12 cellular contexts compared by ENCODE assay signal in genomic region chr2:24886640-24887324, GRCh38. TPM values are rescaled to one million over a fixed set of nuclear protein-coding genes. Genes with fewer than 3 reads are reported as not detected.
DNase-seq lines count a peak whose midpoint lies in the region; ATAC-seq and TF ChIP-seq lines count a peak whose summit lies in the region.
"Had no signal": no experiment of that assay in that cellular context is flagged by ENCODE, and none has a peak within 500 bp of the region (broad histone marks: within the 10 kb centered on the region; RNA-seq: fewer than 3 reads in every experiment).

No MANE protein-coding gene starts in this region.

- TF ChIP-seq CTCF in CD14-positive monocyte (IDR thresholded peaks at IDR 0.05): no peak
- no peak for TF ChIP-seq CTCF in MM.1S (IDR thresholded peaks at IDR 0.05; ENCODE audit: low read length)

- peaks cover 11% of the 10 kb centered on the region for H3F3A ChIP-seq in MM.1S (ENCODE audit: insufficient read depth, low read length)

- POLR2A ChIA-PET in naive thymus-derived CD4-positive, alpha-beta T cell (lab: Charles Lee): no interaction called here

- H3K27ac Mint-ChIP-seq in CD14-positive monocyte: peak overlapping the region; percentile 59 to 93 (median 82)
- no peak overlapping the region for H3K27ac Mint-ChIP-seq in naive thymus-derived CD4-positive, alpha-beta T cell
- H3K27ac Mint-ChIP-seq: immature natural killer cell had no signal

- no peak overlapping the region for H3K4me3 ChIP-seq in naive thymus-derived CD4-positive, alpha-beta T cell (ENCODE audit: low read length)
- H3K4me3 ChIP-seq in MM.1S (ENCODE audit: low read length): no peak overlapping the region
- H3K4me3 ChIP-seq in Karpas-422 (ENCODE audit: low read length): no peak overlapping the region

- peak; percentile 46 for ATAC-seq in HG03460 (IDR thresholded peaks at IDR 0.05; ENCODE audit: unreplicated experiment)
- ATAC-seq in naive thymus-derived CD4-positive, alpha-beta T cell: peak; percentile 73
- no peak for ATAC-seq in HG03520 (IDR thresholded peaks at IDR 0.05; ENCODE audit: unreplicated experiment)

- H2AFZ ChIP-seq in MM.1S (ENCODE audit: low read length) (no peak overlapping the region), Karpas-422 (ENCODE audit: low read length) (no peak overlapping the region)

- H3K4me3 Mint-ChIP-seq in CD14-positive monocyte: peak overlapping the region; percentile 83 to 93
- no peak overlapping the region for H3K4me3 Mint-ChIP-seq in naive thymus-derived CD4-positive, alpha-beta T cell
- H3K4me3 Mint-ChIP-seq: immature natural killer cell had no signal

- no peaks in the 10 kb centered on the region for H4K20me1 ChIP-seq in MM.1S (ENCODE audit: insufficient read depth, low read length)
- H4K20me1 ChIP-seq in Karpas-422 (ENCODE audit: insufficient read depth, low read depth, low read length): no peaks in the 10 kb centered on the region

- no peaks in the 10 kb centered on the region for H3K9me3 ChIP-seq in naive thymus-derived CD4-positive, alpha-beta T cell (ENCODE audit: control insufficient read depth in 2 of 3, low read length in 3 of 3)
- H3K9me3 ChIP-seq in MM.1S (replicated peaks; ENCODE audit: insufficient read depth, low read length): no peaks in the 10 kb centered on the region
- no peaks in the 10 kb centered on the region for H3K9me3 ChIP-seq in Karpas-422 (ENCODE audit: low read length)
- H3K9me3 ChIP-seq: Caco-2 had no signal

- H3K4me1 Mint-ChIP-seq in CD14-positive monocyte: peaks cover 46% of the 10 kb centered on the region
- H3K4me1 Mint-ChIP-seq in naive thymus-derived CD4-positive, alpha-beta T cell: peaks cover 4 to 15% (median 10%) of the 10 kb centered on the region in 7 donors
- H3K4me1 Mint-ChIP-seq: immature natural killer cell had no signal

- H3K9me2 ChIP-seq in MM.1S (replicated peaks; ENCODE audit: insufficient read depth, low read length): no peaks in the 10 kb centered on the region
- H3K9me2 ChIP-seq in Karpas-422 (replicated peaks; ENCODE audit: insufficient read depth, low read length): no peaks in the 10 kb centered on the region

- CTCF ChIA-PET in naive thymus-derived CD4-positive, alpha-beta T cell (lab: Charles Lee): interaction anchor here (0.6 kb wide), 1 partner anchor 476 kb away, joined by 4 read pairs; no protein-coding TSS in a partner anchor

- peaks cover 3 to 19% of the 10 kb centered on the region in 2 donors for H3K36me3 Mint-ChIP-seq in CD14-positive monocyte
- H3K36me3 Mint-ChIP-seq in naive thymus-derived CD4-positive, alpha-beta T cell: peaks cover 0 to 16% (median 10%) of the 10 kb centered on the region in 5 donors
- H3K36me3 Mint-ChIP-seq: immature natural killer cell had no signal

- DNase-seq in CD14-positive monocyte (ENCODE audit: low spot score) (peak; percentile 85), caudate nucleus (lab: John Stamatoyannopoulos, UW) (peak in 5 of 61 donors; percentile 10 to 33 (median 26)), MM.1S (no peak), Karpas-422 (no peak), NCI-H1694 (lab: John Stamatoyannopoulos, UW) (no peak)
- DNase-seq in naive thymus-derived CD4-positive, alpha-beta T cell: no peak
- DNase-seq: activated CD8-positive, alpha-beta memory T cell treated with anti-CD3 and anti-CD28 coated beads, Interleukin-2, amount 50 U/mL, for 48 hours; Caco-2; immature natural killer cell; stimulated activated naive CD4-positive, alpha-beta T cell treated with Interleukin-2 at 50 U/mL for 16 hours had no signal

- H3K9ac ChIP-seq in MM.1S (ENCODE audit: low read length) (no peak overlapping the region), Karpas-422 (ENCODE audit: low read length) (no peak overlapping the region)

- no peaks in the 10 kb centered on the region for H3K27me3 ChIP-seq in naive thymus-derived CD4-positive, alpha-beta T cell (ENCODE audit: control insufficient read depth in 2 of 2, insufficient read depth in 2 of 2, low read length in 2 of 2)
- H3K27me3 ChIP-seq in MM.1S (replicated peaks; ENCODE audit: insufficient read depth, low read length) (no peaks in the 10 kb centered on the region), Karpas-422 (ENCODE audit: low read length) (no peaks in the 10 kb centered on the region)

- H3K27ac ChIP-seq in caudate nucleus (ENCODE audit: low read depth, low read length): peak overlapping the region; percentile 36
- no peak overlapping the region for H3K27ac ChIP-seq in naive thymus-derived CD4-positive, alpha-beta T cell (ENCODE audit: low read depth, low read length)
- H3K27ac ChIP-seq in MM.1S (ENCODE audit: low read length): no peak overlapping the region
- H3K27ac ChIP-seq in Karpas-422 (ENCODE audit: low read length): no peak overlapping the region

- no peaks in the 10 kb centered on the region for H3K27me3 Mint-ChIP-seq in CD14-positive monocyte (ENCODE audit: low read depth in 3 of 3)
- no peaks in the 10 kb centered on the region for H3K27me3 Mint-ChIP-seq in naive thymus-derived CD4-positive, alpha-beta T cell

- no peaks in the 10 kb centered on the region for H3K4me1 ChIP-seq in naive thymus-derived CD4-positive, alpha-beta T cell (ENCODE audit: control insufficient read depth in 2 of 2, insufficient read depth in 2 of 2, low read length in 2 of 2)
- H3K4me1 ChIP-seq in MM.1S (ENCODE audit: low read length): peaks cover 16% of the 10 kb centered on the region; the same call in 1 of the 2 replicates
- no peaks in the 10 kb centered on the region for H3K4me1 ChIP-seq in Karpas-422 (ENCODE audit: low read length)
- H3K4me1 ChIP-seq: Caco-2 had no signal

- H3K9me3 Mint-ChIP-seq in CD14-positive monocyte: peaks cover 0 to 3% (median 2%) of the 10 kb centered on the region in 7 donors
- peaks cover 0 to 3% (median 0%) of the 10 kb centered on the region in 11 donors for H3K9me3 Mint-ChIP-seq in naive thymus-derived CD4-positive, alpha-beta T cell

- H3K79me2 ChIP-seq in MM.1S (ENCODE audit: low read length): peaks cover 71% of the 10 kb centered on the region
- peaks cover 71% of the 10 kb centered on the region for H3K79me2 ChIP-seq in Karpas-422 (ENCODE audit: low read length)

- H3K4me2 ChIP-seq in MM.1S (ENCODE audit: low read depth, low read length): no peak overlapping the region
- H3K4me2 ChIP-seq in Karpas-422 (ENCODE audit: low read depth, low read length, poor library complexity, severe bottlenecking): no peak overlapping the region

- intact Hi-C loops in CD14-positive monocyte (cut with micrococcal nuclease): no loop called here
- intact Hi-C loops in naive thymus-derived CD4-positive, alpha-beta T cell (cut with micrococcal nuclease): no loop called here

- no peaks in the 10 kb centered on the region for H3K36me3 ChIP-seq in naive thymus-derived CD4-positive, alpha-beta T cell (ENCODE audit: control insufficient read depth in 2 of 3, insufficient read depth in 3 of 3, low read length in 3 of 3)
- H3K36me3 ChIP-seq in MM.1S (replicated peaks; ENCODE audit: insufficient read depth, low read length) (peaks cover 3% of the 10 kb centered on the region; the same call in 1 of the 2 replicates), Karpas-422 (ENCODE audit: insufficient read depth, low read length) (peaks cover 8% of the 10 kb centered on the region; the same call in 1 of the 2 replicates)

RNA-seq across cellular contexts. Expression of gene ADCY3, which starts 33.3 kb away (rescaled TPM):
- 1 to 10 TPM; 2.5 to 3.5 TPM for polyA plus RNA-seq in CD14-positive monocyte
- total RNA-seq in naive thymus-derived CD4-positive, alpha-beta T cell: 10 to 100 TPM in 3 of 5 experiments, 1 to 10 TPM in 2; 4.4 to 44.7 (median 18.7) TPM
- 1 to 10 TPM; 2.0 to 4.1 TPM for polyA plus RNA-seq in naive thymus-derived CD4-positive, alpha-beta T cell
- total RNA-seq in Karpas-422 (2014; rRNA removed; shearing (Covaris generic); ENCODE audit: low replicate concordance): 57.6 and 58.4 TPM in 2 replicates

Comparison
In these comparisons a context has a peak if more than half of its experiments do, and no peak if none do; other contexts are left out.
1. H3K27ac Mint-ChIP-seq: peak in CD14-positive monocyte (7 of 7); none in naive thymus-derived CD4-positive, alpha-beta T cell (0 of 9).
2. H3K4me3 Mint-ChIP-seq: peak in CD14-positive monocyte (2 of 2); none in naive thymus-derived CD4-positive, alpha-beta T cell (0 of 10).